In genomic region chr1:32983039-32983438, GRCh38 we compare ENCODE assay signal across 19 cellular contexts. TPM values are rescaled to one million over a fixed set of nuclear protein-coding genes. Genes with fewer than 3 reads are reported as not detected.
DNase-seq lines count a peak whose midpoint lies in the region; ATAC-seq and TF ChIP-seq lines count a peak whose summit lies in the region.
"Had no signal": no experiment of that assay in that cellular context is flagged by ENCODE, and none has a peak within 500 bp of the region (broad histone marks: within the 10 kb centered on the region; RNA-seq: fewer than 3 reads in every experiment).

No MANE protein-coding gene starts in this region.

- H3K79me1 ChIP-seq in mesenchymal stem cell (replicated peaks; ENCODE audit: low read length, poor library complexity, severe bottlenecking) = no peaks in the 10 kb centered on the region

- H3K9ac ChIP-seq in BLaER1 treated with 17β-estradiol and CSF1 and Interleukin-3, amounts not matched to agents 10 nM and 100 nM = peak overlapping the region in 3 of 11 experiments; percentile 4 to 76 (median 66); a peak in 2 of 22 replicates
- H3K9ac ChIP-seq in mesenchymal stem cell (ENCODE audit: low read length) = no peak overlapping the region

- no peak for DNase-seq in T-helper 2 cell treated with Interferon-gamma antibody and Interleukin-4, amounts not matched to agents 5 μg/mL and 100 μg/mL, for 36 hours (ENCODE audit: low spot score)
- no peak for DNase-seq in T-helper 2 cell
- DNase-seq in foreskin keratinocyte = no peak
- DNase-seq in NCI-H1930 (lab: John Stamatoyannopoulos, UW) = no peak
- DNase-seq in mesenchymal stem cell = no peak
- DNase-seq in NAMALWA (ENCODE audit: low spot score) = no peak
- DNase-seq: 8988T; activated effector memory CD4-positive, alpha-beta T cell treated with Interleukin-2 at 50 U/mL for 16 hours; BE2C; caudate nucleus; DMS 273 treated with DMSO at 0.1 percent for 48 hours; NCI-H1105; NCI-H510A treated with DMSO at 0.1 percent for 48 hours; right lobe of liver; stimulated activated CD8-positive, alpha-beta memory T cell treated with anti-CD3 and anti-CD28 coated beads, Interleukin-4, amount 100 ng/mL, for 48 hours had no signal

- no peak overlapping the region for H2BK5ac ChIP-seq in mesenchymal stem cell (ENCODE audit: low read depth, low read length, poor library complexity, severe bottlenecking)

- TF ChIP-seq CTCF in VCaP (conservative IDR thresholded peaks at IDR 0.05) (no peak), foreskin keratinocyte (conservative IDR thresholded peaks at IDR 0.05) (no peak)

- peak overlapping the region; percentile 65 for H3K4me3 Mint-ChIP-seq in T-helper 2 cell treated with Interferon-gamma antibody and Interleukin-4, amounts not matched to agents 5 μg/mL and 100 μg/mL, for 36 hours

- H3K9me3 ChIP-seq in BLaER1 treated with 17β-estradiol and CSF1 and Interleukin-3, amounts not matched to agents 10 nM and 100 nM (replicated peaks in 1 of 11) = 0 out of 22 replicates have a peak, but pooled peaks cover 0 to 8% (median 0%) of the 10 kb centered on the region in 11 experiments
- H3K9me3 ChIP-seq in mesenchymal stem cell (ENCODE audit: control insufficient read depth, low read length) = no peaks in the 10 kb centered on the region
- H3K9me3 ChIP-seq: BE2C, right lobe of liver, suprapubic skin, vagina had no signal

- H3K4ac ChIP-seq in mesenchymal stem cell (ENCODE audit: low read depth in 1 of 2, low read length in 2 of 2) = no peak overlapping the region

- H3K4me2 ChIP-seq in BLaER1 treated with 17β-estradiol and CSF1 and Interleukin-3, amounts not matched to agents 10 nM and 100 nM = peak overlapping the region; percentile 4 to 99 (median 87); a peak in 21 of 22 replicates
- no peak overlapping the region for H3K4me2 ChIP-seq in mesenchymal stem cell (ENCODE audit: low read length, poor library complexity, severe bottlenecking)

- H3K18ac ChIP-seq in mesenchymal stem cell (ENCODE audit: low read depth in 1 of 2, low read length in 2 of 2) = no peak overlapping the region

- no peak for ATAC-seq in foreskin keratinocyte

- 0 out of 22 replicates have a peak, but pooled peaks cover 0 to 6% (median 0%) of the 10 kb centered on the region in 11 experiments for H3K36me3 ChIP-seq in BLaER1 treated with 17β-estradiol and CSF1 and Interleukin-3, amounts not matched to agents 10 nM and 100 nM
- no peaks in the 10 kb centered on the region for H3K36me3 ChIP-seq in mesenchymal stem cell (ENCODE audit: control insufficient read depth in 1 of 2, insufficient read depth in 2 of 2, low read depth in 1 of 2, low read length in 2 of 2)
- H3K36me3 ChIP-seq: BE2C, right lobe of liver, suprapubic skin, vagina had no signal

- 87% methylated on average over 3 of the region's 3 CpGs for WGBS in mesenchymal stem cell

- H3K4me3 ChIP-seq in BLaER1 treated with 17β-estradiol and CSF1 and Interleukin-3, amounts not matched to agents 10 nM and 100 nM = no peak overlapping the region
- H3K4me3 ChIP-seq in mesenchymal stem cell (ENCODE audit: insufficient read depth in 1 of 2, low read depth in 1 of 2, low read length in 2 of 2) = no peak overlapping the region
- H3K4me3 ChIP-seq: right lobe of liver, suprapubic skin, vagina had no signal

- H4K8ac ChIP-seq in mesenchymal stem cell (ENCODE audit: low read length) = no peak overlapping the region

- H2BK12ac ChIP-seq in mesenchymal stem cell (ENCODE audit: low read length in 2 of 2) = no peak overlapping the region

- H3K14ac ChIP-seq in mesenchymal stem cell (ENCODE audit: low read length in 2 of 2) = no peak overlapping the region

- H3K27ac ChIP-seq in BLaER1 treated with 17β-estradiol and CSF1 and Interleukin-3, amounts not matched to agents 10 nM and 100 nM = peak overlapping the region; percentile 84 to 94 (median 90)
- H3K27ac ChIP-seq in VCaP = peak overlapping the region; percentile 82
- H3K27ac ChIP-seq in foreskin keratinocyte = peak overlapping the region; percentile 97
- H3K27ac ChIP-seq in mesenchymal stem cell (ENCODE audit: low read length, poor library complexity, severe bottlenecking) = no peak overlapping the region
- H3K27ac ChIP-seq: right lobe of liver, suprapubic skin, vagina had no signal

- H3K27me3 ChIP-seq in BLaER1 treated with 17β-estradiol and CSF1 and Interleukin-3, amounts not matched to agents 10 nM and 100 nM = no peaks in the 10 kb centered on the region
- H3K27me3 ChIP-seq in foreskin keratinocyte (no peaks in the 10 kb centered on the region), mesenchymal stem cell (ENCODE audit: control insufficient read depth in 1 of 2, insufficient read depth in 1 of 2, low read length in 2 of 2) (no peaks in the 10 kb centered on the region)
- H3K27me3 ChIP-seq: BE2C, right lobe of liver, suprapubic skin, vagina had no signal

- no peak overlapping the region for H2BK15ac ChIP-seq in mesenchymal stem cell (ENCODE audit: low read depth, poor library complexity, severe bottlenecking)

- H2AK5ac ChIP-seq in mesenchymal stem cell (ENCODE audit: low read length, severe bottlenecking) = no peak overlapping the region

- peaks cover 56 to 98% (median 91%) of the 10 kb centered on the region in 10 experiments for H3K4me1 ChIP-seq in BLaER1 treated with 17β-estradiol and CSF1 and Interleukin-3, amounts not matched to agents 10 nM and 100 nM
- H3K4me1 ChIP-seq in foreskin keratinocyte (peaks cover 12% of the 10 kb centered on the region), mesenchymal stem cell (ENCODE audit: control insufficient read depth, insufficient read depth, low read depth, low read length) (peaks cover 2% of the 10 kb centered on the region)
- H3K4me1 ChIP-seq: BE2C had no signal

- H4K91ac ChIP-seq in mesenchymal stem cell (ENCODE audit: low read length) = no peak overlapping the region

- peak overlapping the region; percentile 93 for H3K27ac Mint-ChIP-seq in T-helper 2 cell treated with Interferon-gamma antibody and Interleukin-4, amounts not matched to agents 5 μg/mL and 100 μg/mL, for 36 hours

- peaks cover 70% of the 10 kb centered on the region for H3K4me1 Mint-ChIP-seq in T-helper 2 cell treated with Interferon-gamma antibody and Interleukin-4, amounts not matched to agents 5 μg/mL and 100 μg/mL, for 36 hours (ENCODE audit: low read depth)

- H3K27me3 Mint-ChIP-seq in T-helper 2 cell treated with Interferon-gamma antibody and Interleukin-4, amounts not matched to agents 5 μg/mL and 100 μg/mL, for 36 hours (ENCODE audit: low read depth) = no peaks in the 10 kb centered on the region

- H3K9me3 Mint-ChIP-seq in T-helper 2 cell treated with Interferon-gamma antibody and Interleukin-4, amounts not matched to agents 5 μg/mL and 100 μg/mL, for 36 hours = no peaks in the 10 kb centered on the region

- peaks cover 7% of the 10 kb centered on the region for H3K36me3 Mint-ChIP-seq in T-helper 2 cell treated with Interferon-gamma antibody and Interleukin-4, amounts not matched to agents 5 μg/mL and 100 μg/mL, for 36 hours (ENCODE audit: low read depth)

- no peak overlapping the region for H2BK120ac ChIP-seq in mesenchymal stem cell (ENCODE audit: low read depth, low read length)

- H4K20me1 ChIP-seq in BLaER1 treated with 17β-estradiol and CSF1 and Interleukin-3, amounts not matched to agents 10 nM and 100 nM = no peaks in the 10 kb centered on the region

- H2AFZ ChIP-seq in mesenchymal stem cell (ENCODE audit: low read depth, low read length) = no peak overlapping the region

- no peak overlapping the region for H3K23ac ChIP-seq in mesenchymal stem cell (ENCODE audit: low read length in 2 of 2)

RNA-seq across cellular contexts. Expression of gene RNF19B, which starts 18.4 kb away (rescaled TPM):
- total RNA-seq in foreskin keratinocyte = 27.0 and 30.9 TPM in 2 replicates
- 18.2 and 20.7 TPM in 2 replicates for polyA plus RNA-seq in foreskin keratinocyte
- 6.5 TPM for polyA plus RNA-seq in mesenchymal stem cell (2013, experiment 1 of 2)
- polyA plus RNA-seq in mesenchymal stem cell (2013, experiment 2 of 2) = 6.1 TPM

RNA-seq across cellular contexts. Expression of gene AK2, which starts 53.6 kb away (rescaled TPM):
- total RNA-seq in foreskin keratinocyte = 177 and 204 TPM in 2 replicates
- 159 and 195 TPM in 2 replicates for polyA plus RNA-seq in foreskin keratinocyte
- polyA plus RNA-seq in mesenchymal stem cell (2013, experiment 1 of 2) = 81.3 TPM
- 82.4 TPM for polyA plus RNA-seq in mesenchymal stem cell (2013, experiment 2 of 2)
